ENCODE assay signal across 2 cellular contexts in genomic region chrX:109536439-109537323, GRCh38.
TF ChIP-seq lines count a peak whose summit lies in the region.

NXT2 (plus strand) TSS chrX:109536844; CDS start chrX:109537007, 163 bp downstream.

TF ChIP-seq in IMR-90, 13 proteins besides CTCF, POLR2A, EP300 and RAD21:
- TF ChIP-seq FOS (IDR thresholded peaks at IDR 0.05; ENCODE audit: low read depth, low read length): 0 out of 2 replicates have a peak, but pooled peaks have one; percentile 2
- no peak for TF ChIP-seq RFX5 (IDR thresholded peaks at IDR 0.05; ENCODE audit: low read depth, low read length)
- no peak for TF ChIP-seq ELK1 (IDR thresholded peaks at IDR 0.05; ENCODE audit: borderline replicate concordance, low read depth, low read length)
- TF ChIP-seq MAFK (IDR thresholded peaks at IDR 0.05; ENCODE audit: low read depth, low read length): no peak
- TF ChIP-seq RCOR1 (IDR thresholded peaks at IDR 0.05; ENCODE audit: insufficient replicate concordance, low read length): no peak
- TF ChIP-seq, protein P1, sequence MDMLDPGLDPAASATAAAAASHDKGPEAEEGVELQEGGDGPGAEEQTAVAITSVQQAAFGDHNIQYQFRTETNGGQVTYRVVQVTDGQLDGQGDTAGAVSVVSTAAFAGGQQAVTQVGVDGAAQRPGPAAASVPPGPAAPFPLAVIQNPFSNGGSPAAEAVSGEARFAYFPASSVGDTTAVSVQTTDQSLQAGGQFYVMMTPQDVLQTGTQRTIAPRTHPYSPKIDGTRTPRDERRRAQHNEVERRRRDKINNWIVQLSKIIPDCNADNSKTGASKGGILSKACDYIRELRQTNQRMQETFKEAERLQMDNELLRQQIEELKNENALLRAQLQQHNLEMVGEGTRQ (IDR thresholded peaks at IDR 0.05; ENCODE audit: low read depth, low read length): peak; percentile 71
- TF ChIP-seq MXI1 (IDR thresholded peaks at IDR 0.05; ENCODE audit: borderline replicate concordance, low read depth, low read length): peak; percentile 7; the same call in 1 of the 2 replicates
- TF ChIP-seq MAZ (IDR thresholded peaks at IDR 0.05; ENCODE audit: borderline replicate concordance, low read depth, low read length): peak; percentile 39; the same call in 1 of the 2 replicates
- no peak for TF ChIP-seq NFE2L2 (IDR thresholded peaks at IDR 0.05; ENCODE audit: low read depth, low read length)
- peak; percentile 40; the same call in 1 of the 2 replicates for TF ChIP-seq BHLHE40 (IDR thresholded peaks at IDR 0.05; ENCODE audit: low read depth, low read length)
- no peak for TF ChIP-seq CEBPB (IDR thresholded peaks at IDR 0.05; ENCODE audit: low read depth, low read length)
- TF ChIP-seq CHD1 (IDR thresholded peaks at IDR 0.05; ENCODE audit: low read depth, low read length): no peak
- no peak for TF ChIP-seq SMC3 (IDR thresholded peaks at IDR 0.05; ENCODE audit: low read depth, low read length)
TF ChIP-seq in IMR-90: peak in this region for 5.

TF ChIP-seq in endothelial cell of umbilical vein, 7 proteins besides CTCF, POLR2A, EP300 and RAD21:
- TF ChIP-seq MAX (IDR thresholded peaks at IDR 0.05; ENCODE audit: insufficient read depth, insufficient read length) (no peak), POLR2AphosphoS5 (IDR thresholded peaks at IDR 0.05; ENCODE audit: insufficient read depth, low read depth, low read length) (peak; percentile 65)
